In genomic region chr6:37547564-37548061, GRCh38 we compare ENCODE assay signal across 7 cellular contexts. TPM values are rescaled to one million over a fixed set of nuclear protein-coding genes. Genes with fewer than 3 reads are reported as not detected.
DNase-seq lines count a peak whose midpoint lies in the region; ATAC-seq and TF ChIP-seq lines count a peak whose summit lies in the region.

No MANE protein-coding gene starts in this region.

- H3K9me3 ChIP-seq in naive thymus-derived CD4-positive, alpha-beta T cell (ENCODE audit: control insufficient read depth in 2 of 3, low read length in 3 of 3) = no peaks in the 10 kb centered on the region

- H3K9me3 Mint-ChIP-seq in naive thymus-derived CD4-positive, alpha-beta T cell = no peaks in the 10 kb centered on the region

- peaks cover 14 to 16% of the 10 kb centered on the region in 2 donors for H3K4me1 ChIP-seq in naive thymus-derived CD4-positive, alpha-beta T cell (ENCODE audit: control insufficient read depth in 2 of 2, insufficient read depth in 2 of 2, low read length in 2 of 2)

- DNase-seq in LNCaP clone FGC (ENCODE audit: low read depth) = peak; percentile 42
- peak; percentile 72 for DNase-seq in amniotic epithelial cell (ENCODE audit: low read depth)
- DNase-seq in naive thymus-derived CD4-positive, alpha-beta T cell = peak in 1 of 9 donors; percentile 36
- DNase-seq in activated effector memory CD4-positive, alpha-beta T cell treated with Interleukin-2 at 50 U/mL for 16 hours = no peak

- H3K27ac Mint-ChIP-seq in naive thymus-derived CD4-positive, alpha-beta T cell = peak overlapping the region in 8 of 9 donors; percentile 38 to 91 (median 72)

- H3K36me3 Mint-ChIP-seq in naive thymus-derived CD4-positive, alpha-beta T cell = no peaks in the 10 kb centered on the region

- no peaks in the 10 kb centered on the region for H3K27me3 ChIP-seq in naive thymus-derived CD4-positive, alpha-beta T cell (ENCODE audit: control insufficient read depth in 2 of 2, insufficient read depth in 2 of 2, low read length in 2 of 2)

- H3K27ac ChIP-seq in naive thymus-derived CD4-positive, alpha-beta T cell (ENCODE audit: low read depth, low read length) = no peak overlapping the region

- no peak for TF ChIP-seq CTCF in LNCaP clone FGC (IDR thresholded peaks at IDR 0.05; ENCODE audit: control insufficient read depth, extremely low read depth, insufficient read depth)

- intact Hi-C loops in naive thymus-derived CD4-positive, alpha-beta T cell (cut with micrococcal nuclease) = loop anchor here in 1 of 2 donors (2.0 kb wide), 1 partner anchor 31 kb away; no protein-coding TSS in a partner anchor

- no peaks in the 10 kb centered on the region for H3K36me3 ChIP-seq in naive thymus-derived CD4-positive, alpha-beta T cell (ENCODE audit: control insufficient read depth in 2 of 3, insufficient read depth in 3 of 3, low read length in 3 of 3)

- peak; percentile 39 for ATAC-seq in GM18505 (IDR thresholded peaks at IDR 0.05; ENCODE audit: unreplicated experiment)
- peak; percentile 58 for ATAC-seq in naive thymus-derived CD4-positive, alpha-beta T cell
- no peak for ATAC-seq in GM18867 (IDR thresholded peaks at IDR 0.05; ENCODE audit: unreplicated experiment)
- ATAC-seq in GM18868 (IDR thresholded peaks at IDR 0.05; ENCODE audit: unreplicated experiment) = no peak

- no peak overlapping the region for H3K4me3 ChIP-seq in LNCaP clone FGC (ENCODE audit: low read depth, low read length)
- no peak overlapping the region for H3K4me3 ChIP-seq in naive thymus-derived CD4-positive, alpha-beta T cell (ENCODE audit: low read length)

- CTCF ChIA-PET in naive thymus-derived CD4-positive, alpha-beta T cell (lab: Charles Lee) = interaction anchor here (0.6 to 1.4 kb wide), 7 partner anchors 10 to 144 kb away, joined by 3 to 5 read pairs (median 3); no protein-coding TSS in a partner anchor

- TF ChIP-seq POLR2A in GM18505 (IDR thresholded peaks at IDR 0.05; ENCODE audit: borderline replicate concordance, extremely low read depth, insufficient read depth, insufficient read length) = peak; percentile 20

- H3K27me3 Mint-ChIP-seq in naive thymus-derived CD4-positive, alpha-beta T cell = peaks cover 0 to 5% (median 0%) of the 10 kb centered on the region in 5 donors

- POLR2A ChIA-PET in naive thymus-derived CD4-positive, alpha-beta T cell (lab: Charles Lee) = interaction anchor here (0.7 to 0.9 kb wide), 2 partner anchors 40 to 44 kb away, joined by 4 to 5 read pairs; no protein-coding TSS in a partner anchor

- H3K4me3 Mint-ChIP-seq in naive thymus-derived CD4-positive, alpha-beta T cell = peak overlapping the region in 7 of 10 donors; percentile 11 to 61 (median 38)

- H3K4me1 Mint-ChIP-seq in naive thymus-derived CD4-positive, alpha-beta T cell = peaks cover 0 to 41% (median 12%) of the 10 kb centered on the region in 7 donors

RNA-seq across cellular contexts. Expression of gene CCDC167, which starts 47.9 kb away (rescaled TPM):
- 10 to 100 TPM; 13.8 to 55.1 (median 18.0) TPM for total RNA-seq in naive thymus-derived CD4-positive, alpha-beta T cell
- polyA plus RNA-seq in naive thymus-derived CD4-positive, alpha-beta T cell = 10 to 100 TPM; 94.0 to 95.5 TPM

Comparison
In these comparisons a context has a peak if more than half of its experiments do, and no peak if none do; other contexts are left out.
1. ATAC-seq: peak in GM18505 (single experiment) and naive thymus-derived CD4-positive, alpha-beta T cell (single experiment); none in GM18867 (single experiment) and GM18868 (single experiment).